17 cellular contexts compared by ENCODE assay signal in genomic region chr2:216066255-216066654, GRCh38. TPM values are rescaled to one million over a fixed set of nuclear protein-coding genes. Genes with fewer than 3 reads are reported as not detected.
DNase-seq lines count a peak whose midpoint lies in the region; ATAC-seq and TF ChIP-seq lines count a peak whose summit lies in the region.
"Had no signal": no experiment of that assay in that cellular context is flagged by ENCODE, and none has a peak within 500 bp of the region (broad histone marks: within the 10 kb centered on the region; RNA-seq: fewer than 3 reads in every experiment).

No MANE protein-coding gene starts in this region.

- DNase-seq in AG10803 (ENCODE audit: low read depth), result peak; percentile 56
- peak; percentile 52 for DNase-seq in HT1080 (ENCODE audit: low read depth)
- peak; percentile 64 for DNase-seq in brain microvascular endothelial cell
- peak; percentile 21 for DNase-seq in left kidney (ENCODE audit: low read depth, low spot score)
- DNase-seq in hippocampal formation (lab: John Stamatoyannopoulos, UW), result no peak
- DNase-seq: activated B cell treated with CpG ODN at 0.5 μM for 24 hours, DMS 273 treated with DMSO at 0.1 percent for 48 hours, lower lobe of right lung, MG63, NCI-H1694, NCI-H345, ovary had no signal

- no peak overlapping the region for H3K27ac ChIP-seq in brain microvascular endothelial cell
- H3K27ac ChIP-seq: lower lobe of right lung, ovary, skin epidermis, suprapubic skin had no signal

- H3K27me3 ChIP-seq in brain microvascular endothelial cell (replicated peaks), result no peaks in the 10 kb centered on the region
- H3K27me3 ChIP-seq: MG63, ovary, suprapubic skin had no signal

- no peaks in the 10 kb centered on the region for H3K36me3 ChIP-seq in brain microvascular endothelial cell (replicated peaks)
- H3K36me3 ChIP-seq: MG63, ovary had no signal

- ATAC-seq in GM18858 (IDR thresholded peaks at IDR 0.05; ENCODE audit: unreplicated experiment) (no peak), GM18511 (IDR thresholded peaks at IDR 0.05; ENCODE audit: unreplicated experiment) (no peak), GM19397 (IDR thresholded peaks at IDR 0.05; ENCODE audit: unreplicated experiment) (no peak)
- ATAC-seq: lower lobe of right lung had no signal

- no peak overlapping the region for H3K4me3 ChIP-seq in AG10803 (ENCODE audit: low read length)
- no peak overlapping the region for H3K4me3 ChIP-seq in brain microvascular endothelial cell (ENCODE audit: low read depth, low read length)
- H3K4me3 ChIP-seq: lower lobe of right lung, MG63, ovary, skin epidermis, suprapubic skin had no signal

- in situ Hi-C loops in brain microvascular endothelial cell (cut with HindIII; ENCODE audit: low pct_ligation_motif_present, low sequenced_read_pairs), result no loop called here

- TF ChIP-seq CTCF in AG10803 (conservative IDR thresholded peaks at IDR 0.05; ENCODE audit: low read length) (no peak), brain microvascular endothelial cell (IDR thresholded peaks at IDR 0.05; ENCODE audit: low read depth, low read length, missing control alignments) (no peak)

RNA-seq across cellular contexts. Expression of gene PECR, which starts 15.4 kb away (rescaled TPM):
- total RNA-seq in HT1080 (2014; rRNA removed; shearing (Covaris generic)), result 10.6 and 11.3 TPM in 2 replicates
- 13.0 and 13.9 TPM in 2 replicates for polyA plus RNA-seq in HT1080 (2015; cell fraction: cytosol; rRNA removed)
- 4.1 and 6.2 TPM in 2 replicates for polyA plus RNA-seq in HT1080 (2015; cell fraction: nucleus; rRNA removed)

RNA-seq across cellular contexts. Expression of gene TMEM169, which starts 15.5 kb away (rescaled TPM):
- 0.19 and 0.33 TPM in 2 replicates for total RNA-seq in HT1080 (2014; rRNA removed; shearing (Covaris generic))
- polyA plus RNA-seq in HT1080 (2015; cell fraction: cytosol; rRNA removed), result 0.52 and 0.70 TPM in 2 replicates
- 0.24 and 0.36 TPM in 2 replicates for polyA plus RNA-seq in HT1080 (2015; cell fraction: nucleus; rRNA removed)

RNA-seq across cellular contexts. Expression of gene XRCC5, which starts 42.9 kb away (rescaled TPM):
- 378 and 390 TPM in 2 replicates for total RNA-seq in HT1080 (2014; rRNA removed; shearing (Covaris generic))
- 253 and 278 TPM in 2 replicates for polyA plus RNA-seq in HT1080 (2015; cell fraction: cytosol; rRNA removed)
- polyA plus RNA-seq in HT1080 (2015; cell fraction: nucleus; rRNA removed), result 475 and 539 TPM in 2 replicates

RNA-seq across cellular contexts. Expression of gene MREG, which starts 52.9 kb away (rescaled TPM):
- 17.6 and 19.8 TPM in 2 replicates for total RNA-seq in HT1080 (2014; rRNA removed; shearing (Covaris generic))
- polyA plus RNA-seq in HT1080 (2015; cell fraction: cytosol; rRNA removed), result 5.0 and 6.4 TPM in 2 replicates
- polyA plus RNA-seq in HT1080 (2015; cell fraction: nucleus; rRNA removed), result 3.3 and 3.5 TPM in 2 replicates

Comparison
In these comparisons a context has a peak if more than half of its experiments do, and no peak if none do; other contexts are left out.
1. DNase-seq: peak in AG10803 (single experiment), HT1080 (single experiment), brain microvascular endothelial cell (single experiment) and left kidney (single experiment); none in hippocampal formation (0 of 2).